In genomic region chr1:60010690-60011089, GRCh38 we compare ENCODE assay signal across 7 cellular contexts.
"Had no signal": no experiment of that assay in that cellular context is flagged by ENCODE, and none has a peak within 500 bp of the region (broad histone marks: within the 10 kb centered on the region; RNA-seq: fewer than 3 reads in every experiment).

No MANE protein-coding gene starts in this region.

- H3K27ac ChIP-seq: HL-60 had no signal

- DNase-seq: IMR-90, KBM-7, KG1 had no signal

- FAIRE-seq: HepG2, HTR-8/SVneo, K562 had no signal

- H3K4me3 ChIP-seq: K562 had no signal
